Comparison of ENCODE assay signal across 9 cellular contexts in the genomic region with DNA sequence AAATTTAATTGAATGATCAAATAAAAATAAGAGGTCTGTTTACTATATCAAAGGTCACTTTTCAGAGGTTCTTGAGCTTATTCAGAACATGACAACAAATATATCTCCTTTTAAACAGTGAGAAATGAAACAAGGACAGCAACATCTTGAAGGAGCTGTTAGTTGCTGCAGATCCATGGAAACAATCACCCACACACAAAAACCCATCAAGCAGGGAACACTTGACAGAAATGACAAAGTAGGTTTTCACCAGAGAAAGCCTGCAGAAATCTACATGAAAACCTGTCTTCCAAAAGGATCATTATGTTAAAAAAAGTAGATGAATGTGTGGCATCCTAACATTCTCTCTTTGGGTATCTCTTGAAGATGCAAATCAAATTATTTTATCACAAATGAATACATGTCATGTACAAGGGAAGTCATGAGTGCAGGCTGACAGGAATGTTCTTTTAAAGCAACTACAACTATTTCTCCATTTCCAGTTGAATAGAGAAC.
"Had no signal": no experiment of that assay in that cellular context is flagged by ENCODE, and none has a peak within 500 bp of the region (broad histone marks: within the 10 kb centered on the region; RNA-seq: fewer than 3 reads in every experiment).

No MANE protein-coding gene starts in this region.

- H3K4me2 ChIP-seq: KMS-11 had no signal

- H2AFZ ChIP-seq: GM23248 had no signal

- ATAC-seq: HCT116, HepG2 had no signal

- H3K27ac ChIP-seq: GM23248, KMS-11 had no signal

- H3K9ac ChIP-seq: GM23248, KMS-11 had no signal

- H3K4me1 ChIP-seq: HAP-1 had no signal

- DNase-seq: GM23248, GOT3, H7, HFFc6, KBM-7 had no signal

- H3K4me3 ChIP-seq: GM23248, HAP-1 had no signal

- H3K36me3 ChIP-seq: HAP-1 had no signal

- H3K9me3 ChIP-seq: HAP-1 had no signal
